In the genomic region with DNA sequence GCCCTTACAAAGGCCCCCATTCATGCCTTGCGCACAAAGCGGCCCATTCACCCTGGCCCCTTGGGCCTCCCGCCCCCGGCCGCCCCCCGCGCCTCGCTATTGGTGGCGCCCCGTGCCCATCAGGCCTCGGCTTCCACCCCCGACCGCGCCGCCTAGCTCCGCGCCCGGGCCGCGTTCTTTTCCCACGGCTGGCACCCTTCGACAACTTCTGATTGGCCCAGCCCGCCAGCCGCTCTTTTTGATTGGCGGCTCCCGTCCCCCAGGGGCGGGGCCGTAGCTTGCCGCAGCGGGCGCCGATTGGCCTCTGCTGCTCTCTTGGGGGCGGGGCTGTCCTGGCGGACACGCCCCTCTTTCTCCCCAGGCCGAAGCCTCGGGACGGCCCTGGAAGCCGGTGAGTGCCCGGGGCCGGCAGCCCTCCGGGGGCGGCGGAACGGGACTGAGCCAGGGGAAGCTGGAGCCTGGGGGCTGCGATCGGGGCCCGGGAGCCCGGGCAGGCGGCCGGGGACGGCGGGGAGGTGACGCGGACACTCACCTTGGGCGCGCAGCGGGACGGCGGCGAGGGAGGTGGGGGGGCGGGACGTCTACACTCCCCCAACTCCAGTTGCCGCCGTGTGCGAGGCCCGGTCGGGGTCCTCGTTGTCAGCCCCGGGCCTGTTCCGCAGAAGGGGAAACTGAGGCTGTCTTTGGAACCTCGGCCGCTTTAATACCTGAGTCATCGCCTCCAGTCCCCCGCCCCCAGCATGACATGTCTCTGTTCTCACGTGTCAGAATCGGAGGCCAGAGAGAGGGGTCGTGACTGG, we compare ENCODE assay signal across 10 cellular contexts. TPM values are rescaled to one million over a fixed set of nuclear protein-coding genes. Genes with fewer than 3 reads are reported as not detected.
A peak's percentile ranks its signal among the peaks of the same experiment; 100 is the strongest.
DNase-seq lines count a peak whose midpoint lies in the region; ATAC-seq and FAIRE-seq lines count a peak whose summit lies in the region.
"Had no signal": no experiment of that assay in that cellular context is flagged by ENCODE, and none has a peak within 500 bp of the region (broad histone marks: within the 10 kb centered on the region; RNA-seq: fewer than 3 reads in every experiment).

Gene MYH14 (plus strand): TSS at position 342 of the 800 bp plus-strand sequence. CDS start 6,744 bp downstream, outside the sequence.

- DNase-seq in NCI-H2196 (lab: John Stamatoyannopoulos, UW; ENCODE audit: unreplicated experiment) (peak; percentile 99), left lobe of liver (ENCODE audit: low spot score) (peak; percentile 97), activated gamma-delta T cell (lab: John Stamatoyannopoulos, UW) (no peak), NOMO-1 treated with dmso at 0.1 percent for 144 hours (lab: John Stamatoyannopoulos, UW; ENCODE audit: unreplicated experiment) (no peak), Kasumi-1 (lab: John Stamatoyannopoulos, UW) (no peak)
- peak; percentile 4 to 26 for DNase-seq in stimulated activated CD8-positive, alpha-beta memory T cell treated with anti-CD3 and anti-CD28 coated beads, Interleukin-2, amount 100 ng/mL, for 48 hours (ENCODE audit: low read depth in 2 of 2)

- FAIRE-seq in G401.6 (lab: Jason Lieb, UNC), result peak; percentile 84

- peak; percentile 81 for ATAC-seq in left lobe of liver

- H3K27ac ChIP-seq in cingulate gyrus (ENCODE audit: low read depth, low read length), result peak within 1 kb of the TSS; percentile 89
- H3K27ac ChIP-seq: HL-60 had no signal

RNA-seq across cellular contexts. Expression of gene MYH14, which starts in this region (rescaled TPM):
- 70.5 TPM for total RNA-seq in left lobe of liver
- total RNA-seq: fibroblast of lung had no signal

Comparison
In these comparisons a context has a peak if more than half of its experiments do, and no peak if none do; other contexts are left out.
1. DNase-seq: peak in NCI-H2196 (single experiment), left lobe of liver (single experiment) and stimulated activated CD8-positive, alpha-beta memory T cell treated with anti-CD3 and anti-CD28 coated beads, Interleukin-2, amount 100 ng/mL, for 48 hours (2 of 2); none in activated gamma-delta T cell (single experiment), NOMO-1 treated with dmso at 0.1 percent for 144 hours (single experiment) and Kasumi-1 (0 of 2).